ENCODE assay signal across 17 cellular contexts in the genomic region with DNA sequence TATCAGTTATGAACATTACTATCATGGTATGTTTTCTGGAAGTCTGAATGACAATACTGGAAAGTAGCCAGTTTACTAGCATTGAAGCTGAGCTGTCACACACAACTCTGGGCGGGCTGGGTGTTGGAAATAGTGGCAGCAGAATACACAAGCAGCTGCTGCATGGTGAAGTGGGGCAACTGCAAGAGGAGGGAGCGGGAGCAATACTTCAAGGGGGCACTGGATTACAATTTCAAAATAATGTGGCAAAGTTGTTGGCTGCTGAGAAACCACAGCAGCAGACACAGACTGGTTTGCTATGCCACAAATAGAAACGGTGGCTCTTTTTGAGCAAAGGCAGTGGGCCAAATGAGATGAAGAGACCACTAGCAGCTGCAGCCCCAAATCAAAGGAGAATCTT.
"Had no signal": no experiment of that assay in that cellular context is flagged by ENCODE, and none has a peak within 500 bp of the region (broad histone marks: within the 10 kb centered on the region; RNA-seq: fewer than 3 reads in every experiment).

No MANE protein-coding gene starts in this region.

- H3K4me1 ChIP-seq: adrenal gland, pancreas, thyroid gland, uterus had no signal

- H3K27me3 Mint-ChIP-seq: activated naive CD4-positive, alpha-beta T cell treated with anti-CD3 and anti-CD28 coated beads, Interleukin-2, amount 10 ng/mL, durations not matched to agents 7 days and 5 days; activated T-helper 17 cell treated with anti-CD3 and anti-CD28 coated beads, Interleukin-2, amount 50 U/mL, for 72 hours; central memory CD8-positive, alpha-beta T cell; dendritic cell treated with granulocyte-macrophage colony-stimulating factor and Interleukin-4, amounts not matched to agents 40 ng/mL and 50 ng/mL, for 4 days had no signal

- H3K27ac Mint-ChIP-seq: activated B cell treated with CpG ODN at 0.5 μM for 24 hours; activated CD4-positive, alpha-beta T cell treated with anti-CD3 and anti-CD28 coated beads, Interleukin-2, amount 10 ng/mL, durations not matched to agents 24 days and 14 days; activated naive CD4-positive, alpha-beta T cell treated with anti-CD3 and anti-CD28 coated beads, Interleukin-2, amount 10 ng/mL, durations not matched to agents 7 days and 5 days; activated T-helper 17 cell treated with anti-CD3 and anti-CD28 coated beads, Interleukin-2, amount 50 U/mL, for 72 hours; dendritic cell treated with granulocyte-macrophage colony-stimulating factor and Interleukin-4, amounts not matched to agents 40 ng/mL and 50 ng/mL, for 4 days; effector memory CD8-positive, alpha-beta T cell had no signal

- H3K4me1 Mint-ChIP-seq: activated B cell treated with CpG ODN at 0.5 μM for 24 hours; activated CD4-positive, alpha-beta T cell treated with anti-CD3 and anti-CD28 coated beads, Interleukin-2, amount 10 ng/mL, durations not matched to agents 24 days and 14 days; activated naive CD4-positive, alpha-beta T cell treated with anti-CD3 and anti-CD28 coated beads, Interleukin-2, amount 10 ng/mL, durations not matched to agents 7 days and 5 days; activated T-helper 17 cell treated with anti-CD3 and anti-CD28 coated beads, Interleukin-2, amount 50 U/mL, for 72 hours; central memory CD8-positive, alpha-beta T cell; neural crest cell had no signal

- H3K27me3 ChIP-seq: adrenal gland, pancreas, thyroid gland, uterus had no signal

- H3K36me3 ChIP-seq: adrenal gland, pancreas, thyroid gland, uterus had no signal

- H3K4me3 Mint-ChIP-seq: activated B cell treated with CpG ODN at 0.5 μM for 24 hours; activated CD4-positive, alpha-beta T cell treated with anti-CD3 and anti-CD28 coated beads, Interleukin-2, amount 10 ng/mL, durations not matched to agents 24 days and 14 days; activated naive CD4-positive, alpha-beta T cell treated with anti-CD3 and anti-CD28 coated beads, Interleukin-2, amount 10 ng/mL, durations not matched to agents 7 days and 5 days; activated T-helper 17 cell treated with anti-CD3 and anti-CD28 coated beads, Interleukin-2, amount 50 U/mL, for 72 hours; central memory CD8-positive, alpha-beta T cell; dendritic cell treated with granulocyte-macrophage colony-stimulating factor and Interleukin-4, amounts not matched to agents 40 ng/mL and 50 ng/mL, for 4 days; effector memory CD8-positive, alpha-beta T cell; neural crest cell had no signal

- DNase-seq: activated B cell treated with CpG ODN at 0.5 μM for 24 hours; activated CD4-positive, alpha-beta T cell treated with anti-CD3 and anti-CD28 coated beads, Interleukin-2, amount 10 ng/mL, durations not matched to agents 24 days and 14 days; activated naive CD4-positive, alpha-beta T cell treated with anti-CD3 and anti-CD28 coated beads, Interleukin-2, amount 10 ng/mL, durations not matched to agents 7 days and 5 days; activated T-cell treated with anti-CD3 and anti-CD28 coated beads for 4 hours; adrenal gland; effector memory CD8-positive, alpha-beta T cell; erythroblast; mesendoderm; pancreas; stimulated activated CD4-positive, alpha-beta T cell treated with anti-CD3 and anti-CD28 coated beads, Interleukin-15, amount 100 ng/mL, for 24 hours; stimulated activated CD4-positive, alpha-beta T cell treated with anti-CD3 and anti-CD28 coated beads, Interleukin-4, amount 100 ng/mL, for 4 hours; thyroid gland; uterus had no signal

- H3K36me3 Mint-ChIP-seq: activated naive CD4-positive, alpha-beta T cell treated with anti-CD3 and anti-CD28 coated beads, Interleukin-2, amount 10 ng/mL, durations not matched to agents 7 days and 5 days had no signal

- H3K9me3 Mint-ChIP-seq: activated naive CD4-positive, alpha-beta T cell treated with anti-CD3 and anti-CD28 coated beads, Interleukin-2, amount 10 ng/mL, durations not matched to agents 7 days and 5 days; dendritic cell treated with granulocyte-macrophage colony-stimulating factor and Interleukin-4, amounts not matched to agents 40 ng/mL and 50 ng/mL, for 4 days; effector memory CD8-positive, alpha-beta T cell had no signal

- ATAC-seq: activated T-helper 17 cell treated with anti-CD3 and anti-CD28 coated beads, Interleukin-2, amount 50 U/mL, for 72 hours; effector memory CD8-positive, alpha-beta T cell; pancreas had no signal

- H3K27ac ChIP-seq: adrenal gland, pancreas, thyroid gland, uterus had no signal

- H3K4me3 ChIP-seq: adrenal gland, pancreas, thyroid gland, uterus had no signal

- H3K9me3 ChIP-seq: adrenal gland, pancreas, thyroid gland, uterus had no signal
